Comparison of ENCODE assay signal across 8 cellular contexts in genomic region chr14:73245401-73246325, GRCh38. TPM values are rescaled to one million over a fixed set of nuclear protein-coding genes. Genes with fewer than 3 reads are reported as not detected.
DNase-seq lines count a peak whose midpoint lies in the region; ATAC-seq and TF ChIP-seq lines count a peak whose summit lies in the region.

No MANE protein-coding gene starts in this region.

- no peaks in the 10 kb centered on the region for H3K36me3 ChIP-seq in WERI-Rb-1

- DNase-seq in CD1c-positive myeloid dendritic cell (ENCODE audit: extremely low spot score) (peak; percentile 87), NCI-H1105 (lab: John Stamatoyannopoulos, UW) (peak; percentile 26), activated T-cell treated with anti-CD3 and anti-CD28 coated beads for 4 hours (peak; percentile 17), fibroblast of villous mesenchyme (ENCODE audit: low read depth) (no peak), retinal pigment epithelial cell (ENCODE audit: low read depth) (no peak), WERI-Rb-1 (no peak)
- DNase-seq in central memory CD4-positive, alpha-beta T cell, result no peak

- H3K27me3 ChIP-seq in WERI-Rb-1 (ENCODE audit: insufficient read depth, low read depth, severe bottlenecking), result no peaks in the 10 kb centered on the region

- peak; percentile 58 for ATAC-seq in GM21381 (IDR thresholded peaks at IDR 0.05; ENCODE audit: unreplicated experiment)

- no peak overlapping the region for H3K27ac ChIP-seq in WERI-Rb-1

- no peaks in the 10 kb centered on the region for H3K9me3 ChIP-seq in WERI-Rb-1 (ENCODE audit: severe bottlenecking)

- H3K4me3 ChIP-seq in fibroblast of villous mesenchyme (ENCODE audit: low read depth, low read length), result peak overlapping the region; percentile 63
- peak overlapping the region; percentile 58 for H3K4me3 ChIP-seq in retinal pigment epithelial cell (ENCODE audit: low read length)
- H3K4me3 ChIP-seq in WERI-Rb-1 (ENCODE audit: low read depth, low read length), result no peak overlapping the region

- TF ChIP-seq CTCF in fibroblast of villous mesenchyme (IDR thresholded peaks at IDR 0.05; ENCODE audit: insufficient read depth, low read depth, low read length) (no peak), retinal pigment epithelial cell (conservative IDR thresholded peaks at IDR 0.05; ENCODE audit: low read depth, low read length) (no peak), WERI-Rb-1 (IDR thresholded peaks at IDR 0.05; ENCODE audit: low read depth, low read length) (no peak)

RNA-seq across cellular contexts. Expression of gene PAPLN, which starts 8.4 kb away (rescaled TPM):
- total RNA-seq in fibroblast of villous mesenchyme, result 1.6 and 4.3 TPM in 2 replicates

Comparison
In these comparisons a context has a peak if more than half of its experiments do, and no peak if none do; other contexts are left out.
1. DNase-seq: peak in CD1c-positive myeloid dendritic cell (single experiment), NCI-H1105 (single experiment) and activated T-cell treated with anti-CD3 and anti-CD28 coated beads for 4 hours (single experiment); none in fibroblast of villous mesenchyme (single experiment), retinal pigment epithelial cell (single experiment), WERI-Rb-1 (single experiment) and central memory CD4-positive, alpha-beta T cell (single experiment).